Comparison of ENCODE assay signal across 1 cellular context in genomic region chr20:53834044-53834442, GRCh38.
TF ChIP-seq lines count a peak whose summit lies in the region.

No MANE protein-coding gene starts in this region.

TF ChIP-seq in HepG2, 621 proteins besides CTCF, POLR2A, EP300 and RAD21 (continued from another document):
- no peak for TF ChIP-seq ZNF747 (CRISPR knock-in tag; IDR thresholded peaks at IDR 0.05; ENCODE audit: borderline replicate concordance)
